In genomic region chr11:76234704-76235232, GRCh38 we compare ENCODE assay signal across 8 cellular contexts. TPM values are rescaled to one million over a fixed set of nuclear protein-coding genes. Genes with fewer than 3 reads are reported as not detected.
DNase-seq lines count a peak whose midpoint lies in the region; ATAC-seq and TF ChIP-seq lines count a peak whose summit lies in the region.

No MANE protein-coding gene starts in this region.

- peaks cover 11% of the 10 kb centered on the region for H3K4me1 Mint-ChIP-seq in brain

- no peak for TF ChIP-seq CTCF in NB4 (IDR thresholded peaks at IDR 0.05; ENCODE audit: low read depth, low read length)
- TF ChIP-seq CTCF in brain (conservative IDR thresholded peaks at IDR 0.05): no peak

- no peak for TF ChIP-seq POLR2A in NB4 (IDR thresholded peaks at IDR 0.05; ENCODE audit: extremely low read depth, insufficient read length)

- ATAC-seq in GM21786 (IDR thresholded peaks at IDR 0.05; ENCODE audit: unreplicated experiment): peak; percentile 4

- peaks cover 0 to 16% (median 0%) of the 10 kb centered on the region in 5 experiments for H3K9me3 Mint-ChIP-seq in brain

- H3K4me3 Mint-ChIP-seq in brain: peak overlapping the region; percentile 89 to 99 (median 92)

- peak overlapping the region; percentile 90 to 97 (median 93) for H3K27ac Mint-ChIP-seq in brain

- H3K36me3 Mint-ChIP-seq in brain: no peaks in the 10 kb centered on the region

- H3K27me3 Mint-ChIP-seq in brain: peaks cover 20% of the 10 kb centered on the region

- H3K4me3 ChIP-seq in NB4 (ENCODE audit: low read depth, low read length): peak overlapping the region; percentile 84

- DNase-seq in DMS53 treated with DMSO at 0.1 percent for 48 hours (lab: John Stamatoyannopoulos, UW; ENCODE audit: unreplicated experiment) (peak; percentile 55), NB4 (ENCODE audit: low read depth) (no peak), inferior parietal cortex (ENCODE audit: extremely low spot score) (peak; percentile 57), NCI-H526 (lab: John Stamatoyannopoulos, UW) (no peak), mucosa of gallbladder (ENCODE audit: low spot score) (no peak)
- DNase-seq in stimulated activated CD4-positive, alpha-beta T cell treated with anti-CD3 and anti-CD28 coated beads, Interleukin-4, amount 100 ng/mL, for 1 hour: peak; percentile 43

RNA-seq across cellular contexts. Expression of gene WNT11, which starts 28.5 kb away (rescaled TPM):
- 1.0 TPM for polyA plus RNA-seq in brain (ENCODE audit: insufficient read depth, low read depth, low replicate concordance)
- total RNA-seq in mucosa of gallbladder: 1.8 TPM

Comparison
In these comparisons a context has a peak if more than half of its experiments do, and no peak if none do; other contexts are left out.
1. DNase-seq: peak in DMS53 treated with DMSO at 0.1 percent for 48 hours (single experiment), inferior parietal cortex (single experiment) and stimulated activated CD4-positive, alpha-beta T cell treated with anti-CD3 and anti-CD28 coated beads, Interleukin-4, amount 100 ng/mL, for 1 hour (single experiment); none in NB4 (single experiment), NCI-H526 (0 of 2) and mucosa of gallbladder (single experiment).